ENCODE assay signal across 19 cellular contexts in the genomic region with DNA sequence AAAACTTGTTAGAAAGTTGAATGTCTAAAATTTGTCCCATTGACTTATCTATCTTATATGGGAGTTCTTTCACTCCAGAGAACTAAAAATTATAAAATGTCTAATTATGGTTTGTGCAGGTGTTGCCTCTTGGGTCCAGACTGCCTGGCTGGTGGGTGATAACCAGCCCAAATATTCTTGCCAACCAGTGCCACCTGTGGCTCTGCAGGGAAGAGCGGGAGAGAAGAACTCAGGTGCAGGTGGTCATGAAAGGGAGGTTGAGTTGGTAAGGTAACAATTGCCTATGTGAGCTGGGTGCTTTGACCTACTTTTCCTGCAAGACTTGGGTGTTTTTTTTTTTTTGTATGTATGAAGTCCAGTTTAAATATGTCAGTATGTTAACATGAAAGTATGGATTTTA. TPM values are rescaled to one million over a fixed set of nuclear protein-coding genes. Genes with fewer than 3 reads are reported as not detected.
DNase-seq lines count a peak whose midpoint lies in the region; ATAC-seq, FAIRE-seq and TF ChIP-seq lines count a peak whose summit lies in the region.
"Had no signal": no experiment of that assay in that cellular context is flagged by ENCODE, and none has a peak within 500 bp of the region (broad histone marks: within the 10 kb centered on the region; RNA-seq: fewer than 3 reads in every experiment).

No MANE protein-coding gene starts in this region.

- H3K9me3 Mint-ChIP-seq in immature natural killer cell, result no peaks in the 10 kb centered on the region
- peaks cover 0 to 2% of the 10 kb centered on the region in 2 donors for H3K9me3 Mint-ChIP-seq in effector memory CD8-positive, alpha-beta T cell
- H3K9me3 Mint-ChIP-seq: stimulated activated naive CD8-positive, alpha-beta T cell treated with anti-CD3 and anti-CD28 coated beads, Interleukin-15, amount 100 ng/mL, for 72 hours had no signal

- no peak for TF ChIP-seq RAD21 in K562 (CRISPR knock-in tag; conservative IDR thresholded peaks at IDR 0.05 in 1 of 2, IDR thresholded peaks at IDR 0.05 in 1 of 2)

- H3K9ac ChIP-seq in K562 (ENCODE audit: insufficient read depth in 1 of 2, low read depth in 2 of 2, low read length in 2 of 2), result no peak overlapping the region

- H3K27me3 Mint-ChIP-seq in immature natural killer cell (ENCODE audit: low read depth in 3 of 3), result no peaks in the 10 kb centered on the region
- no peaks in the 10 kb centered on the region for H3K27me3 Mint-ChIP-seq in effector memory CD8-positive, alpha-beta T cell
- H3K27me3 Mint-ChIP-seq: stimulated activated naive CD8-positive, alpha-beta T cell treated with anti-CD3 and anti-CD28 coated beads, Interleukin-15, amount 100 ng/mL, for 72 hours had no signal

- peak; percentile 36 for TF ChIP-seq CTCF in C4-2B (conservative IDR thresholded peaks at IDR 0.05)
- 0 out of 2 replicates have a peak, but pooled peaks have one; percentile 1 for TF ChIP-seq CTCF in GM12874 (IDR thresholded peaks at IDR 0.05; ENCODE audit: insufficient read depth, low read depth, low read length)
- TF ChIP-seq CTCF in K562 (IDR thresholded peaks at IDR 0.05 in 2 of 3, conservative IDR thresholded peaks at IDR 0.05 in 1 of 3; ENCODE audit: insufficient read depth in 2 of 3, low read depth in 1 of 3, low read length in 3 of 3), result peak in 2 of 3 experiments; percentile 7 to 40; a peak in 1 of 6 replicates
- TF ChIP-seq CTCF in transverse colon (IDR thresholded peaks at IDR 0.05), result no peak

- CTCF ChIA-PET in K562 (lab: Yijun Ruan, JAX; ENCODE audit: low intra/inter-chr PET ratio), result interaction anchor here (0.6 kb wide), 1 partner anchor 362 kb away, joined by 3 read pairs; no protein-coding TSS in a partner anchor

- peaks cover 0 to 4% (median 0%) of the 10 kb centered on the region in 3 donors for H3K36me3 Mint-ChIP-seq in immature natural killer cell
- no peaks in the 10 kb centered on the region for H3K36me3 Mint-ChIP-seq in effector memory CD8-positive, alpha-beta T cell (ENCODE audit: insufficient read depth)

- peak; percentile 39 for DNase-seq in NCI-H345 (lab: John Stamatoyannopoulos, UW)
- no peak for DNase-seq in K562 (ENCODE audit: extremely low read depth in 1 of 4, low spot score in 3 of 4)
- DNase-seq in transverse colon, result no peak
- no peak for DNase-seq in immature natural killer cell
- DNase-seq in effector memory CD8-positive, alpha-beta T cell, result no peak
- DNase-seq: activated CD4-positive, CD25-positive, alpha-beta regulatory T cell treated with anti-CD3 and anti-CD28 coated beads, Interleukin-2, amount 50 U/mL, for 72 hours; activated CD8-positive, alpha-beta memory T cell treated with anti-CD3 and anti-CD28 coated beads, Interleukin-2, amount 50 U/mL, for 48 hours; AML-193; DMS79 treated with DMSO at 0.1 percent for 48 hours; islet precursor cell; NCI-H1105 treated with DMSO at 0.1 percent for 48 hours; stimulated activated naive CD8-positive, alpha-beta T cell treated with anti-CD3 and anti-CD28 coated beads, Interleukin-15, amount 100 ng/mL, for 72 hours; T-helper 2 cell had no signal

- POLR2A ChIA-PET in K562 (lab: Yijun Ruan, JAX), result interaction anchor here (1.1 to 2.2 kb wide), 4 partner anchors 9 to 21 kb away, joined by 3 to 7 read pairs (median 4); partner anchors contain the start of gene RPS6KC1

- no peaks in the 10 kb centered on the region for H3K9me1 ChIP-seq in K562 (ENCODE audit: control insufficient read depth, insufficient read depth, low read length)

- H2AFZ ChIP-seq in K562 (ENCODE audit: low read depth, low read length), result no peak overlapping the region

- H4K20me1 ChIP-seq in K562 (replicated peaks; ENCODE audit: control insufficient read depth, insufficient read depth, low read length), result no peaks in the 10 kb centered on the region

- no peaks in the 10 kb centered on the region; the same call in 1 of the 2 replicates for H3K9me3 ChIP-seq in K562 (replicated peaks; ENCODE audit: control insufficient read depth, insufficient read depth, low read depth, low read length)
- H3K9me3 ChIP-seq in transverse colon, result peaks cover 0 to 4% of the 10 kb centered on the region in 2 donors
- H3K9me3 ChIP-seq: vagina had no signal

- intact Hi-C loops in K562 (cut with micrococcal nuclease) (no loop called here), transverse colon (cut with DNase I; ENCODE audit: low total_unique reads) (no loop called here)

- no peak for TF ChIP-seq EP300 in K562 (IDR thresholded peaks at IDR 0.05; ENCODE audit: low read length)
- no peak for TF ChIP-seq EP300 in transverse colon (IDR thresholded peaks at IDR 0.05; ENCODE audit: low read depth)

- WGBS in K562 (ENCODE audit: insufficient coverage, low coverage, missing lambda C conversion rate), result 71% methylated on average over 1 of the region's 1 CpG
- 83 to 97% methylated on average over 1 of the region's 1 CpG for WGBS in transverse colon (ENCODE audit: low coverage in 1 of 2), 2 donors

- H3K4me3 ChIP-seq in K562, result no peak overlapping the region
- no peak overlapping the region for H3K4me3 ChIP-seq in transverse colon
- H3K4me3 ChIP-seq: coronary artery, vagina had no signal

- H3K4me1 Mint-ChIP-seq in immature natural killer cell, result peaks cover 5 to 26% of the 10 kb centered on the region in 2 donors
- H3K4me1 Mint-ChIP-seq in effector memory CD8-positive, alpha-beta T cell (ENCODE audit: low read depth in 2 of 2), result peaks cover 6 to 14% of the 10 kb centered on the region in 2 donors

- in situ Hi-C loops in K562 (cut with MboI), result no loop called here
- in situ Hi-C loops in transverse colon (cut with MboI; ENCODE audit: low pct_ligation_motif_present in 1 of 4, low pct_unique_long_range_greater_than_20kb in 1 of 4, low sequenced_read_pairs in 3 of 4), result no loop called here

- ATAC-seq in K562, result no peak
- no peak for ATAC-seq in HG02840 (IDR thresholded peaks at IDR 0.05; ENCODE audit: low FRiP score, unreplicated experiment)
- ATAC-seq in effector memory CD8-positive, alpha-beta T cell (replicated peaks), result no peak
- ATAC-seq: stimulated activated naive CD8-positive, alpha-beta T cell treated with anti-CD3 and anti-CD28 coated beads, Interleukin-15, amount 100 ng/mL, for 72 hours had no signal

- no peak overlapping the region for H3K27ac Mint-ChIP-seq in immature natural killer cell
- H3K27ac Mint-ChIP-seq in effector memory CD8-positive, alpha-beta T cell, result peak overlapping the region in 1 of 2 donors; percentile 18
- H3K27ac Mint-ChIP-seq: stimulated activated naive CD8-positive, alpha-beta T cell treated with anti-CD3 and anti-CD28 coated beads, Interleukin-15, amount 100 ng/mL, for 72 hours had no signal

- H3K36me3 ChIP-seq in K562 (ENCODE audit: control insufficient read depth, insufficient read depth, low read length), result no peaks in the 10 kb centered on the region; the same call in 2 of the 3 replicates
- H3K36me3 ChIP-seq in transverse colon, result no peaks in the 10 kb centered on the region
- H3K36me3 ChIP-seq: vagina had no signal

- TF ChIP-seq POLR2A in K562 (conservative IDR thresholded peaks at IDR 0.05), result no peak
- TF ChIP-seq POLR2A in transverse colon (IDR thresholded peaks at IDR 0.05), result no peak

- no peak overlapping the region for H3K4me2 ChIP-seq in K562 (ENCODE audit: insufficient read depth, low read length)

- H3K27me3 ChIP-seq in K562 (ENCODE audit: control insufficient read depth in 2 of 2, insufficient read depth in 2 of 2, low read length in 2 of 2) (no peaks in the 10 kb centered on the region), transverse colon (no peaks in the 10 kb centered on the region)
- H3K27me3 ChIP-seq: vagina had no signal

- BruUV-seq in K562 (replicated peaks; lab: Mats Ljungman, UMichigan), result no TSS peak

- no peak overlapping the region for H3K4me3 Mint-ChIP-seq in immature natural killer cell
- no peak overlapping the region for H3K4me3 Mint-ChIP-seq in effector memory CD8-positive, alpha-beta T cell
- H3K4me3 Mint-ChIP-seq: stimulated activated naive CD8-positive, alpha-beta T cell treated with anti-CD3 and anti-CD28 coated beads, Interleukin-15, amount 100 ng/mL, for 72 hours had no signal

- no peak for FAIRE-seq in K562 (lab: Jason Lieb, UNC)
- FAIRE-seq: H54 had no signal

- no peak overlapping the region for H3K27ac ChIP-seq in C4-2B
- no peak overlapping the region for H3K27ac ChIP-seq in K562 (ENCODE audit: extremely low read depth, low read depth, low read length)
- H3K27ac ChIP-seq in transverse colon, result no peak overlapping the region
- H3K27ac ChIP-seq: coronary artery, vagina had no signal

- peaks cover 89% of the 10 kb centered on the region for H3K79me2 ChIP-seq in K562 (ENCODE audit: control insufficient read depth, insufficient read depth, low read length)

- peaks cover 17 to 19% of the 10 kb centered on the region in 2 experiments; a peak in 4 of 5 replicates for H3K4me1 ChIP-seq in K562 (replicated peaks in 1 of 2; ENCODE audit: control insufficient read depth in 2 of 2, insufficient read depth in 2 of 2, low read length in 2 of 2)
- no peaks in the 10 kb centered on the region for H3K4me1 ChIP-seq in transverse colon
- H3K4me1 ChIP-seq: vagina had no signal

RNA-seq across cellular contexts. Expression of gene RPS6KC1, which starts 10.2 kb away (rescaled TPM):
- 50.3 and 199 TPM in 2 replicates for total RNA-seq in K562 (2011; cell fraction: chromatin; rRNA removed; ENCODE audit: low replicate concordance)
- total RNA-seq in K562 (2011; cell fraction: nucleolus; rRNA removed), result 24.5 and 42.1 TPM in 2 replicates
- total RNA-seq in K562 (2011; cell fraction: nucleoplasm; rRNA removed), result 77.2 and 100 TPM in 2 replicates
- total RNA-seq in K562 (2014; rRNA removed) (22.0 and 23.6 TPM in 2 replicates), K562 (2014; rRNA removed; fragmentation: Illumina TruSeq; extraction: Trizol) (33.2 and 36.7 TPM in 2 replicates), K562 (2015; rRNA removed; fragmentation: Illumina TruSeq; extraction: Trizol) (30.5 and 34.6 TPM in 2 replicates), K562 (2021) (20.0 and 22.0 TPM in 2 replicates), transverse colon (10 to 100 TPM; 11.5 to 20.3 (median 14.0) TPM)
- polyA plus RNA-seq in K562 (2011; rRNA removed) (22.1 and 32.8 TPM in 2 replicates), K562 (2014; fragmentation: Illumina TruSeq; extraction: Trizol) (17.0 and 20.9 TPM in 2 replicates), K562 (2014; fragmentation: Nextera tagmentation; extraction: Ambion mirVana) (1 to 10 TPM; 4.3 to 7.6 TPM), K562 (2014; rRNA removed) (15.5 and 16.4 TPM in 2 replicates), immature natural killer cell (10 to 100 TPM in 1 of 3 donors, 1 to 10 TPM in 2; 2.9 to 10.7 (median 5.2) TPM)
- 4.9 and 9.6 TPM in 2 replicates for polyA plus RNA-seq in K562 (2011; cell fraction: cytosol; rRNA removed)
- 31.7 and 48.5 TPM in 2 replicates for polyA plus RNA-seq in K562 (2011; cell fraction: nucleus; rRNA removed)
- polyA plus RNA-seq in K562 (2012), result 14.2 and 18.0 TPM in 2 replicates
- polyA minus RNA-seq in K562 (2011; rRNA and poly(A)+ RNA removed), result 66.6 and 66.8 TPM in 2 replicates
- polyA minus RNA-seq in K562 (2011; cell fraction: cytosol; rRNA and poly(A)+ RNA removed), result 15.3 and 18.1 TPM in 2 replicates
- 61.1 and 83.0 TPM in 2 replicates for polyA minus RNA-seq in K562 (2011; cell fraction: nucleus; rRNA and poly(A)+ RNA removed)

RNA-seq across cellular contexts. Expression of gene ANGEL2, which starts 45.6 kb away (rescaled TPM):
- total RNA-seq in K562 (2011; cell fraction: chromatin; rRNA removed; ENCODE audit: low replicate concordance), result 60.7 and 192 TPM in 2 replicates
- total RNA-seq in K562 (2011; cell fraction: nucleolus; rRNA removed), result 31.0 and 45.0 TPM in 2 replicates
- 76.8 and 89.8 TPM in 2 replicates for total RNA-seq in K562 (2011; cell fraction: nucleoplasm; rRNA removed)
- total RNA-seq in K562 (2014; rRNA removed), result 29.3 and 29.9 TPM in 2 replicates
- 30.1 and 32.8 TPM in 2 replicates for total RNA-seq in K562 (2014; rRNA removed; fragmentation: Illumina TruSeq; extraction: Trizol)
- 29.7 and 33.6 TPM in 2 replicates for total RNA-seq in K562 (2015; rRNA removed; fragmentation: Illumina TruSeq; extraction: Trizol)
- 26.2 and 27.1 TPM in 2 replicates for total RNA-seq in K562 (2021)
- 30.8 and 34.6 TPM in 2 replicates for polyA plus RNA-seq in K562 (2011; rRNA removed)
- polyA plus RNA-seq in K562 (2011; cell fraction: cytosol; rRNA removed), result 9.6 and 17.6 TPM in 2 replicates
- polyA plus RNA-seq in K562 (2011; cell fraction: nucleus; rRNA removed), result 35.0 and 44.6 TPM in 2 replicates
- polyA plus RNA-seq in K562 (2012), result 13.0 and 16.1 TPM in 2 replicates
- 15.4 and 16.9 TPM in 2 replicates for polyA plus RNA-seq in K562 (2014; fragmentation: Illumina TruSeq; extraction: Trizol)
- polyA plus RNA-seq in K562 (2014; fragmentation: Nextera tagmentation; extraction: Ambion mirVana), result 10 to 100 TPM in 1 of 2 experiments, 1 to 10 TPM in 1; 6.8 to 10.9 TPM
- 16.2 and 22.3 TPM in 2 replicates for polyA plus RNA-seq in K562 (2014; rRNA removed)
- polyA minus RNA-seq in K562 (2011; rRNA and poly(A)+ RNA removed), result 44.7 and 66.2 TPM in 2 replicates
- 15.6 and 22.8 TPM in 2 replicates for polyA minus RNA-seq in K562 (2011; cell fraction: cytosol; rRNA and poly(A)+ RNA removed)
- 45.0 and 63.1 TPM in 2 replicates for polyA minus RNA-seq in K562 (2011; cell fraction: nucleus; rRNA and poly(A)+ RNA removed)
- total RNA-seq in transverse colon, result 100 to 1,000 TPM in 1 of 4 donors, 10 to 100 TPM in 3; 33.2 to 105 (median 64.3) TPM
- 10 to 100 TPM; 21.1 to 34.8 (median 22.8) TPM for polyA plus RNA-seq in immature natural killer cell

Comparison
In these comparisons a context has a peak if more than half of its experiments do, and no peak if none do; other contexts are left out.
1. CTCF ChIP-seq: peak in C4-2B (single experiment), GM12874 (single experiment) and K562 (2 of 3); none in transverse colon (0 of 5).